Comparison of ENCODE assay signal across 24 cellular contexts in the genomic region with DNA sequence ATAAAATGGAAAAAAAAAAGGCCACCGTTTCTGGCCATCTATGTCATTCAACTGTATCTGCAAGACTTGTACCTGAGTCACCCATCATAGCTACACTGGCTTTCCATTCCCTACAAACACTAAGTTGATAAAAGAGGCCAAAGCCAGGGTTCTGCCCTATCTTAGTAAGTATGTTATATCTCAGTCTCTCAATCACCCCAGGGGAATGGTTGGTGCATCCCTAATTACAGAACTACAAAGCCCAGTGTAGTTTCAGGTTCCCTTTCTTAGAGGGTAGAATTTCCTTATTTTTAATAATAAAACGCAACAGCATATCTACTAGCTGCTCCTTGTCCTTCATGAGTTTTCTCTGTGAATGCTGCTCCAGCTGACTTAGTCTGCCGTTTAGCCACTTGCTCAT. TPM values are rescaled to one million over a fixed set of nuclear protein-coding genes. Genes with fewer than 3 reads are reported as not detected.
A peak's percentile ranks its signal among the peaks of the same experiment; 100 is the strongest.
DNase-seq lines count a peak whose midpoint lies in the region; ATAC-seq and TF ChIP-seq lines count a peak whose summit lies in the region.
"Had no signal": no experiment of that assay in that cellular context is flagged by ENCODE, and none has a peak within 500 bp of the region (broad histone marks: within the 10 kb centered on the region; RNA-seq: fewer than 3 reads in every experiment).

No MANE protein-coding gene starts in this region.

- CTCF ChIA-PET in mammary epithelial cell (lab: Charles Lee; ENCODE audit: low non-redundant PET) = no interaction called here

- intact Hi-C loops in left ventricle myocardium inferior (cut with micrococcal nuclease) (no loop called here), heart left ventricle (cut with DNase I) (loop anchor here in 1 of 10 donors (10.0 kb wide), 1 partner anchor 48 kb away; no protein-coding TSS in a partner anchor), mammary epithelial cell (cut with micrococcal nuclease) (loop anchor here (1.0 to 5.0 kb wide), 2 partner anchors 70 to 176 kb away; no protein-coding TSS in a partner anchor)

- peaks cover 4% of the 10 kb centered on the region for H3K36me3 Mint-ChIP-seq in osteocyte (ENCODE audit: unreplicated experiment)
- H3K36me3 Mint-ChIP-seq: mesothelial cell of epicardium had no signal

- peaks cover 42% of the 10 kb centered on the region for H3K4me1 Mint-ChIP-seq in osteocyte (ENCODE audit: unreplicated experiment)
- H3K4me1 Mint-ChIP-seq: activated naive CD8-positive, alpha-beta T cell treated with anti-CD3 and anti-CD28 coated beads, Interleukin-2, amount 50 U/mL, for 24 hours; GM23338; mesothelial cell of epicardium had no signal

- H3K27me3 ChIP-seq in left ventricle myocardium inferior (ENCODE audit: low read depth) (no peaks in the 10 kb centered on the region), heart left ventricle (no peaks in the 10 kb centered on the region), mammary epithelial cell (ENCODE audit: insufficient read depth, low read length) (no peaks in the 10 kb centered on the region)
- H3K27me3 ChIP-seq: brain microvascular endothelial cell had no signal

- in situ Hi-C loops in mammary epithelial cell (cut with MboI; ENCODE audit: low sequenced_read_pairs in 2 of 2) = no loop called here

- H3K4me1 ChIP-seq in left ventricle myocardium inferior = no peaks in the 10 kb centered on the region
- H3K4me1 ChIP-seq in heart left ventricle = peaks cover 0 to 26% (median 0%) of the 10 kb centered on the region in 12 donors
- H3K4me1 ChIP-seq in mammary epithelial cell (ENCODE audit: insufficient read depth, low read length) = peaks cover 23% of the 10 kb centered on the region

- TF ChIP-seq POLR2A in heart left ventricle (IDR thresholded peaks at IDR 0.05) = no peak

- no peaks in the 10 kb centered on the region for H3K79me2 ChIP-seq in mammary epithelial cell (ENCODE audit: insufficient read depth, low read length)

- H3K9me3 Mint-ChIP-seq in osteocyte (ENCODE audit: unreplicated experiment) = peaks cover 4% of the 10 kb centered on the region
- H3K9me3 Mint-ChIP-seq: activated CD4-positive, alpha-beta memory T cell treated with anti-CD3 and anti-CD28 coated beads for 36 hours; activated naive CD8-positive, alpha-beta T cell treated with anti-CD3 and anti-CD28 coated beads, Interleukin-2, amount 50 U/mL, for 24 hours had no signal

- no TSS peak for BruUV-seq in mammary epithelial cell (replicated peaks; lab: Mats Ljungman, UMichigan)

- H2AFZ ChIP-seq in mammary epithelial cell (ENCODE audit: low read depth, low read length) = no peak overlapping the region
- H2AFZ ChIP-seq: GM23338 had no signal

- no peaks in the 10 kb centered on the region for H3K27me3 Mint-ChIP-seq in osteocyte (ENCODE audit: unreplicated experiment)
- H3K27me3 Mint-ChIP-seq: activated CD4-positive, alpha-beta memory T cell treated with anti-CD3 and anti-CD28 coated beads for 36 hours had no signal

- TF ChIP-seq CTCF in left ventricle myocardium inferior (IDR thresholded peaks at IDR 0.05; ENCODE audit: borderline replicate concordance) (no peak), heart left ventricle (IDR thresholded peaks at IDR 0.05) (no peak), mammary epithelial cell (conservative IDR thresholded peaks at IDR 0.05 in 1 of 2, IDR thresholded peaks at IDR 0.05 in 1 of 2; ENCODE audit: extremely low read depth in 1 of 2, insufficient read depth in 1 of 2, low read depth in 1 of 2, low read length in 2 of 2) (no peak), osteocyte (IDR thresholded peaks at IDR 0.05) (no peak)

- H3K27ac ChIP-seq in left ventricle myocardium inferior (replicated peaks) = peak overlapping the region; percentile 82
- peak overlapping the region in 3 of 12 donors; percentile 56 to 83 (median 72) for H3K27ac ChIP-seq in heart left ventricle
- H3K27ac ChIP-seq in mammary epithelial cell (ENCODE audit: insufficient read depth, low read depth, low read length) = peak overlapping the region; percentile 95

- H3K4me3 Mint-ChIP-seq in osteocyte (ENCODE audit: unreplicated experiment) = no peak overlapping the region
- H3K4me3 Mint-ChIP-seq: activated CD4-positive, alpha-beta memory T cell treated with anti-CD3 and anti-CD28 coated beads for 36 hours; activated naive CD8-positive, alpha-beta T cell treated with anti-CD3 and anti-CD28 coated beads, Interleukin-2, amount 50 U/mL, for 24 hours; endodermal cell; GM23338; mesothelial cell of epicardium; nephron progenitor cell had no signal

- peak overlapping the region; percentile 91 for H3K27ac Mint-ChIP-seq in osteocyte (ENCODE audit: unreplicated experiment)
- H3K27ac Mint-ChIP-seq: activated CD4-positive, alpha-beta memory T cell treated with anti-CD3 and anti-CD28 coated beads for 36 hours; activated naive CD8-positive, alpha-beta T cell treated with anti-CD3 and anti-CD28 coated beads, Interleukin-2, amount 50 U/mL, for 24 hours; endodermal cell; GM23338; mesothelial cell of epicardium; nephron progenitor cell had no signal

- no peak overlapping the region for H3K9ac ChIP-seq in mammary epithelial cell (ENCODE audit: insufficient read depth, low read length)

- H3K4me2 ChIP-seq in mammary epithelial cell (ENCODE audit: insufficient read depth, low read depth, low read length) = no peak overlapping the region
- H3K4me2 ChIP-seq: GM23338 had no signal

- H3K36me3 ChIP-seq in left ventricle myocardium inferior (no peaks in the 10 kb centered on the region), heart left ventricle (no peaks in the 10 kb centered on the region), mammary epithelial cell (ENCODE audit: insufficient read depth, low read length) (no peaks in the 10 kb centered on the region)
- H3K36me3 ChIP-seq: brain microvascular endothelial cell, thoracic aorta had no signal

- ATAC-seq in heart left ventricle = no peak
- ATAC-seq: activated naive CD8-positive, alpha-beta T cell treated with anti-CD3 and anti-CD28 coated beads, Interleukin-2, amount 50 U/mL, for 24 hours; GM23338 had no signal

- H3K4me3 ChIP-seq in left ventricle myocardium inferior (no peak overlapping the region), heart left ventricle (no peak overlapping the region), mammary epithelial cell (replicated peaks in 1 of 3; ENCODE audit: insufficient read depth in 1 of 3, low read depth in 2 of 3, low read length in 3 of 3) (no peak overlapping the region)
- H3K4me3 ChIP-seq: GM23338 had no signal

- WGBS in heart left ventricle, 4 donors = 74 to 81% (median 80%) methylated on average over 3 of the region's 3 CpGs
- WGBS in mammary epithelial cell (ENCODE audit: low coverage, missing lambda C conversion rate) = 82% methylated on average over 2 of the region's 3 CpGs

- DNase-seq in left ventricle myocardium inferior (no peak), heart left ventricle (no peak), mammary epithelial cell (no peak), osteocyte (ENCODE audit: extremely low spot score, unreplicated experiment) (no peak), COLO668 (lab: John Stamatoyannopoulos, UW; ENCODE audit: unreplicated experiment) (no peak)
- no peak for DNase-seq in stimulated activated CD4-positive, alpha-beta T cell treated with anti-CD3 and anti-CD28 coated beads, Interleukin-12 subunit alpha, Interleukin-12 subunit beta, amount 100 ng/mL, for 4 hours
- no peak for DNase-seq in activated T-cell treated with anti-CD3 and anti-CD28 coated beads, Interleukin-2, amount 50 U/mL, for 48 hours
- DNase-seq in stimulated activated naive CD4-positive, alpha-beta T cell (lab: John Stamatoyannopoulos, UW) = no peak
- DNase-seq: activated CD4-positive, alpha-beta memory T cell treated with anti-CD3 and anti-CD28 coated beads for 36 hours; activated gamma-delta T cell; activated naive CD8-positive, alpha-beta T cell treated with anti-CD3 and anti-CD28 coated beads, Interleukin-2, amount 50 U/mL, for 24 hours; brain microvascular endothelial cell; Calu3; endodermal cell; head of caudate nucleus; NCI-H1417 treated with DMSO at 0.1 percent for 48 hours; NCI-H526; nephron progenitor cell; T1000 had no signal

- dilution Hi-C loops in mammary epithelial cell (cut with HindIII; ENCODE audit: low sequenced_read_pairs) = loop anchor here (5.0 kb wide), 1 partner anchor 60 kb away; no protein-coding TSS in a partner anchor

- no peaks in the 10 kb centered on the region for H3K9me3 ChIP-seq in left ventricle myocardium inferior (replicated peaks)
- no peaks in the 10 kb centered on the region for H3K9me3 ChIP-seq in heart left ventricle
- no peaks in the 10 kb centered on the region for H3K9me3 ChIP-seq in mammary epithelial cell (replicated peaks; ENCODE audit: insufficient read depth, low read length)
- H3K9me3 ChIP-seq: thoracic aorta had no signal

- no peaks in the 10 kb centered on the region for H4K20me1 ChIP-seq in mammary epithelial cell (ENCODE audit: insufficient read depth, low read length)

RNA-seq across cellular contexts. Expression of gene ST8SIA1, which starts 57.7 kb away (rescaled TPM):
- total RNA-seq in left ventricle myocardium inferior (2.1 TPM), heart left ventricle (1 to 10 TPM in 6 of 9 donors, under 1 TPM in 3; 0.60 to 5.7 (median 1.7) TPM), mammary epithelial cell (under 1 TPM; 0.50 to 0.87 TPM), osteocyte (3.6 and 3.7 TPM in 2 replicates)
- polyA plus RNA-seq in heart left ventricle (1 to 10 TPM in 1 of 2 donors, under 1 TPM in 1; 0.75 to 1.2 TPM), mammary epithelial cell (0.70 TPM)
- polyA minus RNA-seq in mammary epithelial cell = 5.9 TPM
- total RNA-seq: Calu3, OCI-LY7 had no signal
- polyA plus RNA-seq: BJ had no signal
